Comparison of ENCODE assay signal across 16 cellular contexts in genomic region chr11:131572423-131572822, GRCh38.
A peak's percentile ranks its signal among the peaks of the same experiment; 100 is the strongest.
DNase-seq lines count a peak whose midpoint lies in the region; ATAC-seq and TF ChIP-seq lines count a peak whose summit lies in the region.
"Had no signal": no experiment of that assay in that cellular context is flagged by ENCODE, and none has a peak within 500 bp of the region (broad histone marks: within the 10 kb centered on the region; RNA-seq: fewer than 3 reads in every experiment).

No MANE protein-coding gene starts in this region.

- peaks cover 43% of the 10 kb centered on the region for H3K4me1 Mint-ChIP-seq in brain
- H3K4me1 Mint-ChIP-seq: CD14-positive monocyte had no signal

- H3K9me3 Mint-ChIP-seq in brain: no peaks in the 10 kb centered on the region

- DNase-seq in globus pallidus (ENCODE audit: low spot score) (peak; percentile 79), pons (ENCODE audit: low spot score) (peak; percentile 80), ureter (ENCODE audit: low spot score) (no peak)
- DNase-seq: CD8-positive, alpha-beta T cell; COR-L47; DMS153; DMS79 treated with DMSO at 0.1 percent for 48 hours; EL had no signal

- ATAC-seq in GM21381 (IDR thresholded peaks at IDR 0.05; ENCODE audit: unreplicated experiment) (no peak), HG02642 (IDR thresholded peaks at IDR 0.05; ENCODE audit: poor library complexity, unreplicated experiment) (no peak), HG03159 (IDR thresholded peaks at IDR 0.05; ENCODE audit: unreplicated experiment) (no peak)
- ATAC-seq: A549; CD8-positive, alpha-beta T cell; HCT116; HepG2 had no signal

- TF ChIP-seq CTCF in brain (conservative IDR thresholded peaks at IDR 0.05): no peak

- H3K27ac Mint-ChIP-seq in brain: peak overlapping the region in 4 of 5 experiments; percentile 5 to 69 (median 14)
- H3K27ac Mint-ChIP-seq: CD8-positive, alpha-beta T cell had no signal

- no peak overlapping the region for H3K4me3 Mint-ChIP-seq in brain
- H3K4me3 Mint-ChIP-seq: CD14-positive monocyte; CD8-positive, alpha-beta T cell had no signal

- H3K36me3 Mint-ChIP-seq in brain: no peaks in the 10 kb centered on the region
- H3K36me3 Mint-ChIP-seq: CD14-positive monocyte; CD8-positive, alpha-beta T cell had no signal

- peaks cover 4% of the 10 kb centered on the region for H3K27me3 Mint-ChIP-seq in brain
